In the genomic region with DNA sequence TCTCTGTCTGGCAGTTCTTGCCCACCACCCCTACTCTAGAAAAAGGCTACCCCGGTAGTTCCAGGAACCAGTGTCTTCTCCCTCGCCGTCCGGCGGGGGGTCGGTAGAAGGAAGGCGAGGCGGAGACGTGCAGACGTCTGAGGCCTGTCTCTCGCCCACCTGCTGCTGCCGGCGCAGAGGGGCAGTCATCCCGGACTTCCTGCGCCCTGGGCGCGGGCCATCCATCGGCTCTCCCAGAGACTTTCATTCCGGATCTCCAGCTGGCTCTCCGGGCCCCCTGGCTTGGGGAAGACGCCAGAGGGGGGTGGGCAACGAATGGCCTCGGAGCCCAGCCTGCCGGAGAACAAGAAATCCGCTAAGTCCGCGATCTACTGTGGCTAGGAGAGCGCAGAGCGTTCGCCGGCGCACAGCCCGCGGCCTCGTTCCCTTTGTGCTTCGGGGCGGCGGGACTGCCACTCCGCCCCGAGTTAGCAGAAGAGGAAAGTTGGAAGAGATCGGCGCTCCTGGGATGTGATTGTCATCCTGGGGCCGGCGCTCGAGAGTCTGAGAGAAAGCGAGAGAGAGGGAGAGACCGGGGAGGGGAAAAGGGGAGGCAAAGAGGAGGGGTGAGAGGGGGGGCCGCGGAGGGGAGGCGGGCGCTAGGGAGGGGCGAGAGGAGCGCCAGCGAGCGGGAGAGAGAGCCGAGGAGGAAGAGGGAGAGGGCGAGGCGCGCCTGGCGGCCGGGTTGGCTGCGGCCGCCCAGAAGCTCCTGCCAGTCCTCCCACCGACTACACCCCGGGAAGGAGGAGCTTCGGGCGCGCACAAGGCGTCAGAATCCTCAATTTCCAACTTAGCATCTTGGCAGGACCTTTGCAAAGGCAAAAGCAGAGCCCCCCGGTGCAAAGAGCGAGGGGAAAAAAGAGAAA, we compare ENCODE assay signal across 8 cellular contexts. TPM values are rescaled to one million over a fixed set of nuclear protein-coding genes. Genes with fewer than 3 reads are reported as not detected.
DNase-seq lines count a peak whose midpoint lies in the region; ATAC-seq and TF ChIP-seq lines count a peak whose summit lies in the region.

A gene (plus strand): TSS at position 832 of the 905 bp plus-strand sequence. CDS start 334 bp downstream, outside the sequence.

- H3K27me3 ChIP-seq in KMS-11 (ENCODE audit: insufficient read depth, low read depth) = no peaks in the 10 kb centered on the region
- peaks cover 3 to 75% (median 36%) of the 10 kb centered on the region in 9 donors for H3K27me3 ChIP-seq in heart left ventricle
- H3K27me3 ChIP-seq in ovary = no peaks in the 10 kb centered on the region

- H2AFZ ChIP-seq in KMS-11 (ENCODE audit: low read depth) = peak within 1 kb of the TSS; percentile 81
- H2AFZ ChIP-seq in OCI-LY7 (ENCODE audit: low read length) = peak within 1 kb of the TSS; percentile 63

- H3K9me2 ChIP-seq in OCI-LY7 (ENCODE audit: insufficient read depth, low read length) = no peaks in the 10 kb centered on the region

- POLR2A ChIA-PET in OCI-LY7 (lab: Charles Lee) = interaction anchor here (0.6 to 1.8 kb wide), 7 partner anchors 17 to 342 kb away, joined by 3 to 6 read pairs (median 3); no protein-coding TSS in a partner anchor

- TF ChIP-seq CTCF in KMS-11 (conservative IDR thresholded peaks at IDR 0.05; ENCODE audit: low read depth, low read length) (no peak), OCI-LY7 (conservative IDR thresholded peaks at IDR 0.05; ENCODE audit: low read length) (peak; percentile 48), heart left ventricle (IDR thresholded peaks at IDR 0.05) (peak in 7 of 12 donors; percentile 8 to 42 (median 29)), ovary (IDR thresholded peaks at IDR 0.05) (peak in 1 of 3 donors; percentile 27)

- no peak for TF ChIP-seq EP300 in ovary (IDR thresholded peaks at IDR 0.05)

- peak within 1 kb of the TSS; percentile 73 for H3K9ac ChIP-seq in KMS-11

- intact Hi-C loops in OCI-LY7 (cut with micrococcal nuclease; ENCODE audit: unreplicated experiment) (no loop called here), heart left ventricle (cut with DNase I) (loop anchor here in 9 of 10 donors (2.0 to 10.0 kb wide), 16 partner anchors 275 to 1385 kb away; a partner anchor contains a TSS), ovary (cut with DNase I) (loop anchor here in 1 of 4 donors (10.0 kb wide), 1 partner anchor 645 kb away; a partner anchor contains a TSS)

- in situ Hi-C loops in G401 (cut with HindIII; ENCODE audit: low sequenced_read_pairs) = no loop called here

- peak; percentile 42 to 65 for TF ChIP-seq POLR2A in heart left ventricle (IDR thresholded peaks at IDR 0.05)
- TF ChIP-seq POLR2A in ovary (IDR thresholded peaks at IDR 0.05) = peak; percentile 23

- H4K20me1 ChIP-seq in KMS-11 (ENCODE audit: insufficient read depth) (no peaks in the 10 kb centered on the region), OCI-LY7 (ENCODE audit: insufficient read depth, low read length) (peaks cover 16% of the 10 kb centered on the region)

- CTCF ChIA-PET in OCI-LY7 (lab: Charles Lee; ENCODE audit: unreplicated experiment) = no interaction called here

- no peaks in the 10 kb centered on the region for H3K9me3 ChIP-seq in OCI-LY7 (ENCODE audit: low read length)
- H3K9me3 ChIP-seq in heart left ventricle = no peaks in the 10 kb centered on the region
- H3K9me3 ChIP-seq in ovary = no peaks in the 10 kb centered on the region

- H3K36me3 ChIP-seq in KMS-11 (ENCODE audit: insufficient read depth) (no peaks in the 10 kb centered on the region), OCI-LY7 (ENCODE audit: insufficient read depth, low read length) (peaks cover 4% of the 10 kb centered on the region; the same call in 1 of the 2 replicates), heart left ventricle (peaks cover 0 to 10% (median 0%) of the 10 kb centered on the region in 9 donors), ovary (no peaks in the 10 kb centered on the region)

- DNase-seq in G401 (ENCODE audit: low spot score) (peak; percentile 52), OCI-LY7 (ENCODE audit: low spot score) (peak; percentile 89), amniotic epithelial cell (ENCODE audit: low read depth) (peak; percentile 91), heart left ventricle (peak; percentile 92 to 95 (median 93)), ovary (peak; percentile 86 to 91 (median 90)), mesenteric fat pad (ENCODE audit: low spot score) (no peak)

- peak within 1 kb of the TSS; percentile 82 for H3K27ac ChIP-seq in KMS-11
- H3K27ac ChIP-seq in OCI-LY7 (ENCODE audit: low read depth, low read length, poor library complexity, severe bottlenecking) = peak within 1 kb of the TSS; percentile 79
- peak within 1 kb of the TSS; percentile 55 to 96 (median 90) for H3K27ac ChIP-seq in heart left ventricle
- H3K27ac ChIP-seq in ovary = peak within 1 kb of the TSS; percentile 39 to 80

- H3K4me3 ChIP-seq in KMS-11 (IDR thresholded peaks at IDR 0.05; ENCODE audit: insufficient read depth, low read depth, low read length) = no peak within 1 kb of the TSS
- H3K4me3 ChIP-seq in OCI-LY7 (ENCODE audit: low read depth, low read length, poor library complexity, severe bottlenecking) = peak within 1 kb of the TSS; percentile 91
- H3K4me3 ChIP-seq in heart left ventricle = peak within 1 kb of the TSS; percentile 57 to 86 (median 74)
- H3K4me3 ChIP-seq in ovary = peak within 1 kb of the TSS; percentile 59

- BruUV-seq in OCI-LY7 (replicated peaks; lab: Mats Ljungman, UMichigan) = no TSS peak

- peaks cover 6% of the 10 kb centered on the region for H3K4me1 ChIP-seq in KMS-11 (ENCODE audit: low read depth, poor library complexity, severe bottlenecking)
- H3K4me1 ChIP-seq in OCI-LY7 (ENCODE audit: insufficient read depth, low read length, poor library complexity, severe bottlenecking) = peaks cover 23% of the 10 kb centered on the region
- peaks cover 0 to 39% (median 7%) of the 10 kb centered on the region in 12 donors for H3K4me1 ChIP-seq in heart left ventricle
- H3K4me1 ChIP-seq in ovary (ENCODE audit: insufficient read depth) = peaks cover 3% of the 10 kb centered on the region

- H3K79me2 ChIP-seq in KMS-11 (ENCODE audit: insufficient read depth, low read depth) = peaks cover 31% of the 10 kb centered on the region
- peaks cover 34% of the 10 kb centered on the region for H3K79me2 ChIP-seq in OCI-LY7 (ENCODE audit: insufficient read depth, low read depth, low read length)

- ATAC-seq in heart left ventricle = peak; percentile 69 to 83 (median 74)
- no peak for ATAC-seq in HG02642 (IDR thresholded peaks at IDR 0.05; ENCODE audit: poor library complexity, unreplicated experiment)

- H3K4me2 ChIP-seq in KMS-11 (peak within 1 kb of the TSS; percentile 73), OCI-LY7 (ENCODE audit: low read length) (peak within 1 kb of the TSS; percentile 79)

- WGBS in heart left ventricle, 4 donors = 0 to 1% (median 1%) methylated on average over 51 to 70 of the region's 71 CpGs
- 0 to 1% (median 1%) methylated on average over 69 to 71 of the region's 71 CpGs for WGBS in ovary, 3 donors

RNA-seq across cellular contexts. Expression of the gene that starts here (rescaled TPM):
- not detected in 2 replicates for total RNA-seq in G401 (2014; rRNA removed; shearing (Covaris generic))
- 5.9 and 7.7 TPM in 2 replicates for total RNA-seq in OCI-LY7 (2014; rRNA removed; shearing (Covaris generic))
- total RNA-seq in OCI-LY7 (2022) (5.0 and 5.1 TPM in 2 replicates), heart left ventricle (10 to 100 TPM in 7 of 9 donors, 1 to 10 TPM in 2; 5.8 to 32.2 (median 18.1) TPM), ovary (1 to 10 TPM in 1 of 7 donors, under 1 TPM in 6; 0.35 to 9.7 (median 0.60) TPM), mesenteric fat pad (not detected)
- polyA plus RNA-seq in heart left ventricle (10 to 100 TPM; 19.2 to 19.4 TPM), ovary (1 to 10 TPM; 1.1 to 1.6 TPM)

Comparison
In these comparisons a context has a peak if more than half of its experiments do, and no peak if none do; other contexts are left out.
1. RNA of the gene that starts here (polyA plus RNA-seq): 19.2 to 19.4 TPM in heart left ventricle; 1.1 to 1.6 TPM in ovary; every median in the first group is over 4 times any median in the second.
2. Peak in DNase-seq in G401; RNA of the gene not detected or under 1 TPM.
3. Peak in every context shown above with its lines, with median percentiles within 50 percentile points of each other: H3K27ac ChIP-seq.